ENCODE assay signal across 1 cellular context in the genomic region with DNA sequence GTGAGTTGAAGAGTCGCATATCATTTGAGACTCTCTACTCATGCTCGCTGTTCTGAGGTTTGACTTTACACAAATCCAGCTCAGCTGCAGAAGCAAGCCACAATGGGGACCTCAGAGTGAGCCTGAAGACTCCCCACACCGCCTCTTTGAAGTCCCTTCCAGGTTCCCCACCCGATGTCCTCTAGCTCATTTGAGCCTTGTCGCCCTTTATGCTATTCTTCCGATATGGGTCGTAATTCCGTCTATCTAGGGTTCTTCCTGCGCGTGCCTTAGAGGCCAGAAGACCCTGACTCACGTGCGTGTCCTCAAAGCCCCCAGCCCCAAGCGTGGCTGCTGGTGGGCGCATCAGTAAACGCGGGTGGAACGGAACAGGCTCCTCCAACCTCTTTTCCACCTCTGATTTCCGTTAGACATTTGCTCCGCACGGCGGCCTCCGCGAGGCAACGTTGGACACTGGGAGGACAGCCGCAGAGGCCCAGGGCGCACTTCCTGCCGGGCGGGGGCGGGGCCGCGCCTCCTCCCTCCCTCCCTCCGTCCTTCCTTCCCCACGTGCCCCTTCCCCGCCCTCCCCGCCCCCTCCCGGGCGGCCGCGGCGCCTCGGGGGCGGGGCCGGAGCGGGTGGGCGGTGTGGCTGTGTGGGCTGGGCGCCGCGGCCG.
TF ChIP-seq lines count a peak whose summit lies in the region.

A gene with protein sequence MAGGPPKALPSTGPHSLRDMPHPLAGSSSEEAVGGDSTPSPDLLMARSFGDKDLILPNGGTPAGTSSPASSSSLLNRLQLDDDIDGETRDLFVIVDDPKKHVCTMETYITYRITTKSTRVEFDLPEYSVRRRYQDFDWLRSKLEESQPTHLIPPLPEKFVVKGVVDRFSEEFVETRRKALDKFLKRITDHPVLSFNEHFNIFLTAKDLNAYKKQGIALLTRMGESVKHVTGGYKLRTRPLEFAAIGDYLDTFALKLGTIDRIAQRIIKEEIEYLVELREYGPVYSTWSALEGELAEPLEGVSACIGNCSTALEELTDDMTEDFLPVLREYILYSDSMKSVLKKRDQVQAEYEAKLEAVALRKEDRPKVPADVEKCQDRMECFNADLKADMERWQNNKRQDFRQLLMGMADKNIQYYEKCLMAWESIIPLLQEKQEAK (plus strand): TSS at position 650 of the 656 bp plus-strand sequence. CDS start 242 bp downstream, outside the sequence.

TF ChIP-seq in K562, 482 proteins besides CTCF, POLR2A, EP300 and RAD21 (continued from another document and continues in another):
- TF ChIP-seq, protein P1, sequence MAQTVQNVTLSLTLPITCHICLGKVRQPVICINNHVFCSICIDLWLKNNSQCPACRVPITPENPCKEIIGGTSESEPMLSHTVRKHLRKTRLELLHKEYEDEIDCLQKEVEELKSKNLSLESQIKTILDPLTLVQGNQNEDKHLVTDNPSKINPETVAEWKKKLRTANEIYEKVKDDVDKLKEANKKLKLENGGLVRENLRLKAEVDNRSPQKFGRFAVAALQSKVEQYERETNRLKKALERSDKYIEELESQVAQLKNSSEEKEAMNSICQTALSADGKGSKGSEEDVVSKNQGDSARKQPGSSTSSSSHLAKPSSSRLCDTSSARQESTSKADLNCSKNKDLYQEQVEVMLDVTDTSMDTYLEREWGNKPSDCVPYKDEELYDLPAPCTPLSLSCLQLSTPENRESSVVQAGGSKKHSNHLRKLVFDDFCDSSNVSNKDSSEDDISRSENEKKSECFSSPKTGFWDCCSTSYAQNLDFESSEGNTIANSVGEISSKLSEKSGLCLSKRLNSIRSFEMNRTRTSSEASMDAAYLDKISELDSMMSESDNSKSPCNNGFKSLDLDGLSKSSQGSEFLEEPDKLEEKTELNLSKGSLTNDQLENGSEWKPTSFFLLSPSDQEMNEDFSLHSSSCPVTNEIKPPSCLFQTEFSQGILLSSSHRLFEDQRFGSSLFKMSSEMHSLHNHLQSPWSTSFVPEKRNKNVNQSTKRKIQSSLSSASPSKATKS (CRISPR knock-in tag; IDR thresholded peaks at IDR 0.05): no peak
- TF ChIP-seq MTA3 (IDR thresholded peaks at IDR 0.05; ENCODE audit: borderline replicate concordance) (no peak; the same call in 1 of the 2 replicates), CXXC5 (CRISPR knock-in tag; IDR thresholded peaks at IDR 0.05) (peak; percentile 84), HNRNPL (IDR thresholded peaks at IDR 0.05; ENCODE audit: low read depth, low read length) (0 out of 2 replicates have a peak, but pooled peaks have one; percentile 18), FOXK1 (CRISPR knock-in tag; IDR thresholded peaks at IDR 0.05; ENCODE audit: borderline replicate concordance) (peak; percentile 80), FOXP1 (CRISPR knock-in tag; IDR thresholded peaks at IDR 0.05) (peak; percentile 71; the same call in 1 of the 2 replicates), ZBTB1 (CRISPR knock-in tag; IDR thresholded peaks at IDR 0.05; ENCODE audit: borderline replicate concordance, low read depth) (0 out of 2 replicates have a peak, but pooled peaks have one; percentile 59), YY1 (IDR thresholded peaks at IDR 0.05; ENCODE audit: borderline replicate concordance in 1 of 3, control insufficient read depth in 1 of 3, extremely low read depth in 1 of 3, insufficient read depth in 3 of 3, insufficient read length in 1 of 3, insufficient replicate concordance in 2 of 3, low read depth in 1 of 3, low read length in 2 of 3) (peak in 1 of 3 experiments; percentile 58), ZNF444 (CRISPR knock-in tag; IDR thresholded peaks at IDR 0.05) (no peak), L3MBTL2 (IDR thresholded peaks at IDR 0.05) (peak; percentile 89), ZFX (CRISPR knock-in tag; IDR thresholded peaks at IDR 0.05) (peak; percentile 82), MAFK (IDR thresholded peaks at IDR 0.05; ENCODE audit: low read length) (no peak), CEBPG (CRISPR knock-in tag; IDR thresholded peaks at IDR 0.05) (no peak), CEBPG (tag; conservative IDR thresholded peaks at IDR 0.05 in 1 of 2, IDR thresholded peaks at IDR 0.05 in 1 of 2) (no peak), CHD1 (IDR thresholded peaks at IDR 0.05; ENCODE audit: low read length) (no peak), MXI1 (IDR thresholded peaks at IDR 0.05; ENCODE audit: low read depth, low read length) (peak; percentile 34; the same call in 1 of the 2 replicates), TCF7 (IDR thresholded peaks at IDR 0.05; ENCODE audit: borderline replicate concordance) (0 out of 2 replicates have a peak, but pooled peaks have one; percentile 35), MEF2D (tag; conservative IDR thresholded peaks at IDR 0.05; ENCODE audit: low read depth) (no peak)
- TF ChIP-seq, protein P2, sequence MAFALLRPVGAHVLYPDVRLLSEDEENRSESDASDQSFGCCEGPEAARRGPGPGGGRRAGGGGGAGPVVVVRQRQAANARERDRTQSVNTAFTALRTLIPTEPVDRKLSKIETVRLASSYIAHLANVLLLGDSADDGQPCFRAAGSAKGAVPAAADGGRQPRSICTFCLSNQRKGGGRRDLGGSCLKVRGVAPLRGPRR (CRISPR knock-in tag; IDR thresholded peaks at IDR 0.05): 0 out of 2 replicates have a peak, but pooled peaks have one; percentile 11
- TF ChIP-seq, protein P3, sequence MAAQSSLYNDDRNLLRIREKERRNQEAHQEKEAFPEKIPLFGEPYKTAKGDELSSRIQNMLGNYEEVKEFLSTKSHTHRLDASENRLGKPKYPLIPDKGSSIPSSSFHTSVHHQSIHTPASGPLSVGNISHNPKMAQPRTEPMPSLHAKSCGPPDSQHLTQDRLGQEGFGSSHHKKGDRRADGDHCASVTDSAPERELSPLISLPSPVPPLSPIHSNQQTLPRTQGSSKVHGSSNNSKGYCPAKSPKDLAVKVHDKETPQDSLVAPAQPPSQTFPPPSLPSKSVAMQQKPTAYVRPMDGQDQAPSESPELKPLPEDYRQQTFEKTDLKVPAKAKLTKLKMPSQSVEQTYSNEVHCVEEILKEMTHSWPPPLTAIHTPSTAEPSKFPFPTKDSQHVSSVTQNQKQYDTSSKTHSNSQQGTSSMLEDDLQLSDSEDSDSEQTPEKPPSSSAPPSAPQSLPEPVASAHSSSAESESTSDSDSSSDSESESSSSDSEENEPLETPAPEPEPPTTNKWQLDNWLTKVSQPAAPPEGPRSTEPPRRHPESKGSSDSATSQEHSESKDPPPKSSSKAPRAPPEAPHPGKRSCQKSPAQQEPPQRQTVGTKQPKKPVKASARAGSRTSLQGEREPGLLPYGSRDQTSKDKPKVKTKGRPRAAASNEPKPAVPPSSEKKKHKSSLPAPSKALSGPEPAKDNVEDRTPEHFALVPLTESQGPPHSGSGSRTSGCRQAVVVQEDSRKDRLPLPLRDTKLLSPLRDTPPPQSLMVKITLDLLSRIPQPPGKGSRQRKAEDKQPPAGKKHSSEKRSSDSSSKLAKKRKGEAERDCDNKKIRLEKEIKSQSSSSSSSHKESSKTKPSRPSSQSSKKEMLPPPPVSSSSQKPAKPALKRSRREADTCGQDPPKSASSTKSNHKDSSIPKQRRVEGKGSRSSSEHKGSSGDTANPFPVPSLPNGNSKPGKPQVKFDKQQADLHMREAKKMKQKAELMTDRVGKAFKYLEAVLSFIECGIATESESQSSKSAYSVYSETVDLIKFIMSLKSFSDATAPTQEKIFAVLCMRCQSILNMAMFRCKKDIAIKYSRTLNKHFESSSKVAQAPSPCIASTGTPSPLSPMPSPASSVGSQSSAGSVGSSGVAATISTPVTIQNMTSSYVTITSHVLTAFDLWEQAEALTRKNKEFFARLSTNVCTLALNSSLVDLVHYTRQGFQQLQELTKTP (IDR thresholded peaks at IDR 0.05; ENCODE audit: low read depth in 1 of 2, partially characterized antibody in 2 of 2): peak in 1 of 2 experiments; percentile 51
- TF ChIP-seq, protein P4, sequence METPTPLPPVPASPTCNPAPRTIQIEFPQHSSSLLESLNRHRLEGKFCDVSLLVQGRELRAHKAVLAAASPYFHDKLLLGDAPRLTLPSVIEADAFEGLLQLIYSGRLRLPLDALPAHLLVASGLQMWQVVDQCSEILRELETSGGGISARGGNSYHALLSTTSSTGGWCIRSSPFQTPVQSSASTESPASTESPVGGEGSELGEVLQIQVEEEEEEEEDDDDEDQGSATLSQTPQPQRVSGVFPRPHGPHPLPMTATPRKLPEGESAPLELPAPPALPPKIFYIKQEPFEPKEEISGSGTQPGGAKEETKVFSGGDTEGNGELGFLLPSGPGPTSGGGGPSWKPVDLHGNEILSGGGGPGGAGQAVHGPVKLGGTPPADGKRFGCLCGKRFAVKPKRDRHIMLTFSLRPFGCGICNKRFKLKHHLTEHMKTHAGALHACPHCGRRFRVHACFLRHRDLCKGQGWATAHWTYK (CRISPR knock-in tag; IDR thresholded peaks at IDR 0.05): peak; percentile 14; the same call in 1 of the 2 replicates
- TF ChIP-seq, protein P5, sequence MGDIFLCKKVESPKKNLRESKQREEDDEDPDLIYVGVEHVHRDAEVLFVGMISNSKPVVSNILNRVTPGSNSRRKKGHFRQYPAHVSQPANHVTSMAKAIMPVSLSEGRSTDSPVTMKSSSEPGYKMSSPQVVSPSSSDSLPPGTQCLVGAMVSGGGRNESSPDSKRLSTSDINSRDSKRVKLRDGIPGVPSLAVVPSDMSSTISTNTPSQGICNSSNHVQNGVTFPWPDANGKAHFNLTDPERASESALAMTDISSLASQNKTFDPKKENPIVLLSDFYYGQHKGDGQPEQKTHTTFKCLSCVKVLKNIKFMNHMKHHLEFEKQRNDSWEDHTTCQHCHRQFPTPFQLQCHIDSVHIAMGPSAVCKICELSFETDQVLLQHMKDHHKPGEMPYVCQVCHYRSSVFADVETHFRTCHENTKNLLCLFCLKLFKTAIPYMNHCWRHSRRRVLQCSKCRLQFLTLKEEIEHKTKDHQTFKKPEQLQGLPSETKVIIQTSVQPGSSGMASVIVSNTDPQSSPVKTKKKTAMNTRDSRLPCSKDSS (IDR thresholded peaks at IDR 0.05; ENCODE audit: low read depth, partially characterized antibody): no peak
- TF ChIP-seq, protein P6, sequence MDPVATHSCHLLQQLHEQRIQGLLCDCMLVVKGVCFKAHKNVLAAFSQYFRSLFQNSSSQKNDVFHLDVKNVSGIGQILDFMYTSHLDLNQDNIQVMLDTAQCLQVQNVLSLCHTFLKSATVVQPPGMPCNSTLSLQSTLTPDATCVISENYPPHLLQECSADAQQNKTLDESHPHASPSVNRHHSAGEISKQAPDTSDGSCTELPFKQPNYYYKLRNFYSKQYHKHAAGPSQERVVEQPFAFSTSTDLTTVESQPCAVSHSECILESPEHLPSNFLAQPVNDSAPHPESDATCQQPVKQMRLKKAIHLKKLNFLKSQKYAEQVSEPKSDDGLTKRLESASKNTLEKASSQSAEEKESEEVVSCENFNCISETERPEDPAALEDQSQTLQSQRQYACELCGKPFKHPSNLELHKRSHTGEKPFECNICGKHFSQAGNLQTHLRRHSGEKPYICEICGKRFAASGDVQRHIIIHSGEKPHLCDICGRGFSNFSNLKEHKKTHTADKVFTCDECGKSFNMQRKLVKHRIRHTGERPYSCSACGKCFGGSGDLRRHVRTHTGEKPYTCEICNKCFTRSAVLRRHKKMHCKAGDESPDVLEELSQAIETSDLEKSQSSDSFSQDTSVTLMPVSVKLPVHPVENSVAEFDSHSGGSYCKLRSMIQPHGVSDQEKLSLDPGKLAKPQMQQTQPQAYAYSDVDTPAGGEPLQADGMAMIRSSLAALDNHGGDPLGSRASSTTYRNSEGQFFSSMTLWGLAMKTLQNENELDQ (CRISPR knock-in tag; IDR thresholded peaks at IDR 0.05; ENCODE audit: borderline replicate concordance): no peak
- TF ChIP-seq, protein P7, sequence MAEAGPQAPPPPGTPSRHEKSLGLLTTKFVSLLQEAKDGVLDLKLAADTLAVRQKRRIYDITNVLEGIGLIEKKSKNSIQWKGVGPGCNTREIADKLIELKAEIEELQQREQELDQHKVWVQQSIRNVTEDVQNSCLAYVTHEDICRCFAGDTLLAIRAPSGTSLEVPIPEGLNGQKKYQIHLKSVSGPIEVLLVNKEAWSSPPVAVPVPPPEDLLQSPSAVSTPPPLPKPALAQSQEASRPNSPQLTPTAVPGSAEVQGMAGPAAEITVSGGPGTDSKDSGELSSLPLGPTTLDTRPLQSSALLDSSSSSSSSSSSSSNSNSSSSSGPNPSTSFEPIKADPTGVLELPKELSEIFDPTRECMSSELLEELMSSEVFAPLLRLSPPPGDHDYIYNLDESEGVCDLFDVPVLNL (CRISPR knock-in tag; IDR thresholded peaks at IDR 0.05; ENCODE audit: low read depth): 0 out of 2 replicates have a peak, but pooled peaks have one; percentile 19
